9 cellular contexts compared by ENCODE assay signal in the genomic region with DNA sequence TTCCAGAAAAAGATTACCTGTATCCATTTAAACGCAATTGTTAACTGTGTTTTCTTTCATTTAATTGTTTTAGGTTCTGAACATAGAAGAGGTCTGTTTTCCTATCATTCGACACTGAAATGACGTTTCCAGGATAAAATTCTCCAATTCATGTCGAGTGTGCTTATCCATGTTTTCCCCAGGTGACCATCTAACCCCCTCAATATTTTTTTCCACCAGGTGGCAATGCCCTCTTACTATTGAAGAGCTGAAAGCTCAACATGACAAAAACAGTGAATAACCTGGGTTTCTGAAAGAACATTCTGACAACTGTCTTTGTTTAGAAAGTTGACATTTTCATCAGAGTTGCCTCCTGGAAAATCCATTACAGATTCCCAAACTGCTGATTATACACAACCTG.
DNase-seq lines count a peak whose midpoint lies in the region; ATAC-seq and TF ChIP-seq lines count a peak whose summit lies in the region.
"Had no signal": no experiment of that assay in that cellular context is flagged by ENCODE, and none has a peak within 500 bp of the region (broad histone marks: within the 10 kb centered on the region; RNA-seq: fewer than 3 reads in every experiment).

No MANE protein-coding gene starts in this region.

- no peak for ATAC-seq in HG03135 (IDR thresholded peaks at IDR 0.05; ENCODE audit: unreplicated experiment)

- peaks cover 4% of the 10 kb centered on the region for H3K27me3 Mint-ChIP-seq in nephron (ENCODE audit: low read depth)

- DNase-seq in ELF-1 (ENCODE audit: low read depth, low spot score) (peak; percentile 3), NCI-H187 (lab: John Stamatoyannopoulos, UW) (peak; percentile 19 to 24), astrocyte of the hippocampus (ENCODE audit: low read depth, low spot score) (peak; percentile 58), AG20443 (ENCODE audit: low spot score) (no peak), mucosa of gallbladder (ENCODE audit: low spot score) (no peak), cortex of kidney (lab: John Stamatoyannopoulos, UW) (no peak)
- DNase-seq: nucleus accumbens had no signal

- no peak overlapping the region for H3K27ac Mint-ChIP-seq in nephron

- no peaks in the 10 kb centered on the region for H3K36me3 Mint-ChIP-seq in nephron (ENCODE audit: low read depth)

- H3K4me1 Mint-ChIP-seq in nephron = peaks cover 5% of the 10 kb centered on the region

- no peak overlapping the region for H3K4me3 Mint-ChIP-seq in nephron

- H3K9me3 Mint-ChIP-seq in nephron = no peaks in the 10 kb centered on the region

- TF ChIP-seq CTCF in nephron (IDR thresholded peaks at IDR 0.05; ENCODE audit: unreplicated experiment in 3 of 3) = peak; percentile 27 to 42 (median 42)

Comparison
In these comparisons a context has a peak if more than half of its experiments do, and no peak if none do; other contexts are left out.
1. DNase-seq: peak in ELF-1 (single experiment), NCI-H187 (2 of 2) and astrocyte of the hippocampus (single experiment); none in AG20443 (single experiment), mucosa of gallbladder (single experiment) and cortex of kidney (single experiment).